Comparison of ENCODE assay signal across 24 cellular contexts in genomic region chr18:78703297-78703696, GRCh38.
"Had no signal": no experiment of that assay in that cellular context is flagged by ENCODE, and none has a peak within 500 bp of the region (broad histone marks: within the 10 kb centered on the region; RNA-seq: fewer than 3 reads in every experiment).

No MANE protein-coding gene starts in this region.

- DNase-seq: activated CD4-positive, alpha-beta T cell treated with anti-CD3 and anti-CD28 coated beads for 48 hours; activated CD4-positive, alpha-beta T cell treated with anti-CD3 and anti-CD28 coated beads, Interleukin-2, amount 50 U/mL, for 4 hours; activated CD4-positive, CD25-positive, alpha-beta regulatory T cell treated with anti-CD3 and anti-CD28 coated beads, Interleukin-2, amount 50 U/mL, for 72 hours; activated CD8-positive, alpha-beta T cell treated with anti-CD3 and anti-CD28 coated beads, Interleukin-2, amount 10 ng/mL, durations not matched to agents 7 days and 5 days; activated gamma-delta T cell; activated naive CD4-positive, alpha-beta T cell treated with anti-CD3 and anti-CD28 coated beads for 36 hours; activated T-cell treated with anti-CD3 and anti-CD28 coated beads, Interleukin-2, amount 50 U/mL, for 24 hours; KG1; NCI-H1092; NCI-H1417; NCI-H1694 treated with DMSO at 0.1 percent for 48 hours; NCI-H2029 treated with DMSO at 0.1 percent for 48 hours; NCI-H345; NCI-H510A; NCI-H526 treated with DMSO at 0.1 percent for 48 hours; NCI-H82; Right ventricle myocardium superior; RPMI8226; SJCRH30; SK-N-SH; SW 1271 had no signal

- H3K4me1 ChIP-seq: SJCRH30 had no signal

- H3K27ac ChIP-seq: SJCRH30 had no signal

- ATAC-seq: activated CD8-positive, alpha-beta T cell treated with anti-CD3 and anti-CD28 coated beads, Interleukin-2, amount 10 ng/mL, durations not matched to agents 7 days and 5 days; activated T-helper 17 cell treated with anti-CD3 and anti-CD28 coated beads, Interleukin-2, amount 50 U/mL, for 72 hours; Panc1; WTC11 had no signal

- H3K4me2 ChIP-seq: SK-N-SH had no signal

- H3K27me3 ChIP-seq: SJCRH30 had no signal

- H3K9me3 ChIP-seq: SJCRH30, SK-N-SH had no signal

- H3K9ac ChIP-seq: SK-N-SH had no signal

- H3K4me3 ChIP-seq: SJCRH30 had no signal

- H3K36me3 ChIP-seq: SJCRH30 had no signal
